In the genomic region with DNA sequence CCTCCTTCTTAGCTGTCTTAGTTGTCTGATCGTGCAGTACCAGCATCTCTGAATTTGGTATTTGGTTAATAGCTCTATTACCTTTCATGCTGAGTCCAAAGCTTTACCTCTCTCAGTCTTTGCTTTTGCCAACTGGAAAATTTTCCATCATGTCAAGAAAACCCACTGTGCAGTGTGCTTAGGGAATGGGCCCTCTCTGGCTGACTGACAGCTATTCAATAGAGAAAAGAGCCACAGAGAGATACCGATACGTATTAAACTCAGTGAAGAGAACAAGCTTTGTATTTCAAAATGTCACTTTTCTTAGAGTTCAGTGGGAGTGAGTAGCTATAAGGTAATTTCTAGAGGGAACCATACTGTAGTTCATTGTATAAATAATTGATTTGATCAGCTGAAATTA, we compare ENCODE assay signal across 6 cellular contexts.
"Had no signal": no experiment of that assay in that cellular context is flagged by ENCODE, and none has a peak within 500 bp of the region (broad histone marks: within the 10 kb centered on the region; RNA-seq: fewer than 3 reads in every experiment).

No MANE protein-coding gene starts in this region.

- H3K36me3 ChIP-seq: HAP-1 had no signal

- H2AFZ ChIP-seq: GM23248 had no signal

- H3K9me3 Mint-ChIP-seq: HFFc6 had no signal

- H3K4me3 ChIP-seq: GM23248, HAP-1 had no signal

- H3K4me1 ChIP-seq: HAP-1 had no signal

- H3K9me3 ChIP-seq: HAP-1 had no signal

- H3K4me3 Mint-ChIP-seq: HFFc6 had no signal

- H3K27ac Mint-ChIP-seq: HFFc6 had no signal

- DNase-seq: GM23248, GOT3, H7, HFFc6, IMR-90 had no signal

- H3K27ac ChIP-seq: GM23248 had no signal
